17 cellular contexts compared by ENCODE assay signal in genomic region chr3:113216393-113216792, GRCh38. TPM values are rescaled to one million over a fixed set of nuclear protein-coding genes. Genes with fewer than 3 reads are reported as not detected.
"Had no signal": no experiment of that assay in that cellular context is flagged by ENCODE, and none has a peak within 500 bp of the region (broad histone marks: within the 10 kb centered on the region; RNA-seq: fewer than 3 reads in every experiment).

No MANE protein-coding gene starts in this region.

- H3K27ac Mint-ChIP-seq: activated CD4-positive, alpha-beta memory T cell treated with anti-CD3 and anti-CD28 coated beads for 36 hours; activated CD4-positive, alpha-beta T cell treated with anti-CD3 and anti-CD28 coated beads for 36 hours; activated naive CD4-positive, alpha-beta T cell treated with anti-CD3 and anti-CD28 coated beads, Interleukin-2, amount 10 ng/mL, durations not matched to agents 7 days and 5 days; activated T-cell treated with anti-CD3 and anti-CD28 coated beads, Interleukin-2, amount 50 U/mL, for 24 hours; memory B cell; natural killer cell; stimulated activated naive CD8-positive, alpha-beta T cell treated with anti-CD3 and anti-CD28 coated beads, Interleukin-15, Interleukin-2, amounts not matched to agents 100 ng/mL and 50 ng/mL, for 24 hours; WTC11 had no signal

- H3K27ac ChIP-seq: psoas muscle, SK-N-MC, upper lobe of left lung had no signal

- H3K9me3 ChIP-seq: psoas muscle, upper lobe of left lung had no signal

- H3K9me3 Mint-ChIP-seq: activated CD4-positive, alpha-beta memory T cell treated with anti-CD3 and anti-CD28 coated beads for 36 hours; activated naive CD4-positive, alpha-beta T cell treated with anti-CD3 and anti-CD28 coated beads, Interleukin-2, amount 10 ng/mL, durations not matched to agents 7 days and 5 days; activated T-cell treated with anti-CD3 and anti-CD28 coated beads, Interleukin-2, amount 50 U/mL, for 24 hours; memory B cell; natural killer cell; stimulated activated naive CD8-positive, alpha-beta T cell treated with anti-CD3 and anti-CD28 coated beads, Interleukin-15, Interleukin-2, amounts not matched to agents 100 ng/mL and 50 ng/mL, for 24 hours; WTC11 had no signal

- H3K4me3 ChIP-seq: psoas muscle, SK-N-MC, skin epidermis, upper lobe of left lung had no signal

- H3K4me1 ChIP-seq: psoas muscle had no signal

- DNase-seq: activated CD4-positive, alpha-beta memory T cell treated with anti-CD3 and anti-CD28 coated beads for 36 hours; activated CD4-positive, alpha-beta T cell treated with anti-CD3 and anti-CD28 coated beads for 36 hours; activated effector memory CD4-positive, alpha-beta T cell treated with Interleukin-2 at 50 U/mL for 16 hours; activated naive CD4-positive, alpha-beta T cell treated with anti-CD3 and anti-CD28 coated beads, Interleukin-2, amount 10 ng/mL, durations not matched to agents 7 days and 5 days; activated T-cell treated with anti-CD3 and anti-CD28 coated beads, Interleukin-2, amount 50 U/mL, for 24 hours; dermis blood vessel endothelial cell; natural killer cell; psoas muscle; right cardiac atrium; stimulated activated CD4-positive, alpha-beta T cell treated with anti-CD3 and anti-CD28 coated beads, Interleukin-15, amount 100 ng/mL, for 24 hours; stimulated activated CD4-positive, alpha-beta T cell treated with anti-CD3 and anti-CD28 coated beads, Interleukin-2, amount 100 ng/mL, for 48 hours; upper lobe of left lung had no signal

- H3K4me3 Mint-ChIP-seq: activated CD4-positive, alpha-beta memory T cell treated with anti-CD3 and anti-CD28 coated beads for 36 hours; activated CD4-positive, alpha-beta T cell treated with anti-CD3 and anti-CD28 coated beads for 36 hours; activated naive CD4-positive, alpha-beta T cell treated with anti-CD3 and anti-CD28 coated beads, Interleukin-2, amount 10 ng/mL, durations not matched to agents 7 days and 5 days; activated T-cell treated with anti-CD3 and anti-CD28 coated beads, Interleukin-2, amount 50 U/mL, for 24 hours; memory B cell; natural killer cell; stimulated activated naive CD8-positive, alpha-beta T cell treated with anti-CD3 and anti-CD28 coated beads, Interleukin-15, Interleukin-2, amounts not matched to agents 100 ng/mL and 50 ng/mL, for 24 hours; WTC11 had no signal

- H3K36me3 Mint-ChIP-seq: activated CD4-positive, alpha-beta memory T cell treated with anti-CD3 and anti-CD28 coated beads for 36 hours; activated naive CD4-positive, alpha-beta T cell treated with anti-CD3 and anti-CD28 coated beads, Interleukin-2, amount 10 ng/mL, durations not matched to agents 7 days and 5 days; memory B cell; natural killer cell; WTC11 had no signal

- H3K36me3 ChIP-seq: upper lobe of left lung had no signal

RNA-seq across cellular contexts. Expression of gene BOC, which starts 5.0 kb away (rescaled TPM):
- total RNA-seq: activated CD4-positive, alpha-beta memory T cell treated with anti-CD3 and anti-CD28 coated beads for 36 hours had no signal
